ENCODE assay signal across 8 cellular contexts in the genomic region with DNA sequence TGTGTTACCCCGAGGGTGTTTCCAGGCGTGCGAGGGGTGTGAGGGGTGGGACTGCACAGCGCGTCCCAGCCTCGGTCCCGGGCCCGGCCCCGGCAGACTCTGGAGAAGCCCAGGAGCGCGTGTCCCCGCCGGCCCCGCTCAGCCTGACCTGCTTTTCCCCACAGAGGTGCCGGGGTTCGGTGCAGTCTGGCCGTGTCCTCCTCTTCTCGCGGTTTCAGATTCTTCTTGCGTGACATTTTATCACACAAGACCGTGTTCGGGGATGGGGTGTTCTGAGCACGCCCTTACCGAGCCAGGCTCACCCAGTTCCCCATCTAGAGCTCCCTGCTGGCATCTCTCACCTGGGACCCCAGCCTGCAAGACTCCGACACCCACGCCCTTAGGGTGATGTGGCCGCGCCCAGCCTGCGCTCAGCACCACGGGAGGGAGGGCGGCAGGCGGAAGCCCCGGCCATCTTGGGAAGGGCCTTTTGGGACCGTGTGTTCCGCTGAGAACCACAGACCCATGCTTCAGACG.
DNase-seq lines count a peak whose midpoint lies in the region; ATAC-seq lines count a peak whose summit lies in the region.

No MANE protein-coding gene starts in this region.

- ATAC-seq in GM21786 (IDR thresholded peaks at IDR 0.05; ENCODE audit: unreplicated experiment) (no peak), HG03039 (IDR thresholded peaks at IDR 0.05; ENCODE audit: unreplicated experiment) (no peak), GM21390 (IDR thresholded peaks at IDR 0.05; ENCODE audit: unreplicated experiment) (no peak)

- intact Hi-C loops in cardiac septum (cut with DNase I): no loop called here

- DNase-seq in ELF-1 (ENCODE audit: low read depth, low spot score) (peak; percentile 78), cardiac septum (ENCODE audit: low spot score) (peak; percentile 49), NCI-H1694 treated with DMSO at 0.1 percent for 48 hours (lab: John Stamatoyannopoulos, UW) (no peak)
- peak; percentile 4 for DNase-seq in activated CD8-positive, alpha-beta memory T cell treated with anti-CD3 and anti-CD28 coated beads, Interleukin-2, amount 50 U/mL, for 1 hour (ENCODE audit: extremely low read depth)
- peak; percentile 29 to 46 for DNase-seq in stimulated activated CD4-positive, alpha-beta T cell treated with anti-CD3 and anti-CD28 coated beads, Interleukin-1b, Interleukin-23, amount 100 ng/mL, for 4 hours (ENCODE audit: low read depth in 2 of 2)
